ENCODE assay signal across 18 cellular contexts in genomic region chr14:52802597-52802996, GRCh38. TPM values are rescaled to one million over a fixed set of nuclear protein-coding genes. Genes with fewer than 3 reads are reported as not detected.
DNase-seq lines count a peak whose midpoint lies in the region; ATAC-seq and TF ChIP-seq lines count a peak whose summit lies in the region.
"Had no signal": no experiment of that assay in that cellular context is flagged by ENCODE, and none has a peak within 500 bp of the region (broad histone marks: within the 10 kb centered on the region; RNA-seq: fewer than 3 reads in every experiment).

No MANE protein-coding gene starts in this region.

- peak overlapping the region; percentile 67 for H2AFZ ChIP-seq in PC-3 (ENCODE audit: low read length)

- ATAC-seq in PC-3 (peak; percentile 91), GM21529 (IDR thresholded peaks at IDR 0.05; ENCODE audit: unreplicated experiment) (no peak), upper lobe of right lung (no peak), GM18909 (IDR thresholded peaks at IDR 0.05; ENCODE audit: poor library complexity, unreplicated experiment) (no peak)
- ATAC-seq: left colon; stimulated activated memory B cell treated with anti-CD40 and anti-IgM and Interleukin-4, amounts not matched to agents 10 μg/mL and 1 μg/mL and 100 μg/mL, for 72 hours had no signal

- no TSS peak for BruUV-seq in PC-3 (replicated peaks; lab: Mats Ljungman, UMichigan)

- peak overlapping the region; percentile 66 for H3K4me2 ChIP-seq in PC-3 (ENCODE audit: low read length)

- H3K27ac ChIP-seq in PC-3 (ENCODE audit: low read length): peak overlapping the region; percentile 98
- H3K27ac ChIP-seq in upper lobe of right lung: no peak overlapping the region

- TF ChIP-seq CTCF in PC-3 (conservative IDR thresholded peaks at IDR 0.05; ENCODE audit: low read depth, low read length): no peak
- no peak for TF ChIP-seq CTCF in epithelial cell of esophagus (IDR thresholded peaks at IDR 0.05; ENCODE audit: insufficient read depth, low read depth, low read length, missing control alignments)
- no peak for TF ChIP-seq CTCF in upper lobe of right lung (IDR thresholded peaks at IDR 0.05)

- H3K4me3 ChIP-seq in PC-3 (ENCODE audit: low read length) (peak overlapping the region; percentile 17; the same call in 1 of the 2 replicates), epithelial cell of esophagus (ENCODE audit: low read length) (no peak overlapping the region), skeletal muscle cell (ENCODE audit: low read depth, low read length) (no peak overlapping the region), upper lobe of right lung (no peak overlapping the region)
- H3K4me3 ChIP-seq: heart left ventricle had no signal

- DNase-seq in EL (peak; percentile 72), PC-3 (peak; percentile 96), epithelial cell of esophagus (ENCODE audit: low read depth) (peak; percentile 94), skeletal muscle cell (ENCODE audit: low read depth) (peak; percentile 60), upper lobe of right lung (no peak), NCI-H446 (lab: John Stamatoyannopoulos, UW) (no peak)
- DNase-seq: activated gamma-delta T cell treated with Interleukin-2 at 50 U/mL for 16 hours; CD8-positive, alpha-beta memory T cell; endodermal cell; GDM1; heart left ventricle; left colon; NCI-H526 treated with DMSO at 0.1 percent for 48 hours; retina; Right ventricle myocardium superior had no signal

- H3K9ac ChIP-seq in PC-3 (ENCODE audit: low read length): peak overlapping the region; percentile 82

- POLR2A ChIA-PET in PC-3 (lab: Charles Lee; ENCODE audit: unreplicated experiment): interaction anchor here (0.7 kb wide), 1 partner anchor 242 kb away, joined by 3 read pairs; no protein-coding TSS in a partner anchor

- H3F3A ChIP-seq in PC-3 (ENCODE audit: low read length, unreplicated experiment): peaks cover 16% of the 10 kb centered on the region

- CTCF ChIA-PET in PC-3 (lab: Charles Lee): no interaction called here

- no peaks in the 10 kb centered on the region for H3K9me3 ChIP-seq in PC-3 (ENCODE audit: low read length)
- H3K9me3 ChIP-seq in upper lobe of right lung: no peaks in the 10 kb centered on the region
- H3K9me3 ChIP-seq: heart left ventricle had no signal

- H3K4me1 ChIP-seq in PC-3 (ENCODE audit: insufficient read depth, low read length) (peaks cover 32% of the 10 kb centered on the region), upper lobe of right lung (no peaks in the 10 kb centered on the region)

- H4K20me1 ChIP-seq in PC-3 (ENCODE audit: low read length): no peaks in the 10 kb centered on the region

- H3K27me3 ChIP-seq in PC-3 (ENCODE audit: low read length): no peaks in the 10 kb centered on the region
- no peaks in the 10 kb centered on the region for H3K27me3 ChIP-seq in upper lobe of right lung
- H3K27me3 ChIP-seq: heart left ventricle had no signal

- no peaks in the 10 kb centered on the region for H3K79me2 ChIP-seq in PC-3 (ENCODE audit: low read length)

- no peaks in the 10 kb centered on the region for H3K9me2 ChIP-seq in PC-3 (replicated peaks; ENCODE audit: low read length)

- H3K36me3 ChIP-seq in PC-3 (ENCODE audit: low read depth, low read length) (no peaks in the 10 kb centered on the region), upper lobe of right lung (no peaks in the 10 kb centered on the region)
- H3K36me3 ChIP-seq: heart left ventricle had no signal

- intact Hi-C loops in PC-3 (cut with micrococcal nuclease) (no loop called here), upper lobe of right lung (cut with DNase I) (no loop called here)

RNA-seq across cellular contexts. Expression of gene GNPNAT1, which starts 11.2 kb away (rescaled TPM):
- 38.2 and 44.5 TPM in 2 replicates for total RNA-seq in PC-3 (2014; rRNA removed)
- total RNA-seq in upper lobe of right lung: 11.6 TPM

Comparison
In these comparisons a context has a peak if more than half of its experiments do, and no peak if none do; other contexts are left out.
1. DNase-seq: peak in EL (single experiment), PC-3 (single experiment), epithelial cell of esophagus (single experiment) and skeletal muscle cell (single experiment); none in upper lobe of right lung (single experiment) and NCI-H446 (0 of 2).